1 cellular context compared by ENCODE assay signal in the genomic region with DNA sequence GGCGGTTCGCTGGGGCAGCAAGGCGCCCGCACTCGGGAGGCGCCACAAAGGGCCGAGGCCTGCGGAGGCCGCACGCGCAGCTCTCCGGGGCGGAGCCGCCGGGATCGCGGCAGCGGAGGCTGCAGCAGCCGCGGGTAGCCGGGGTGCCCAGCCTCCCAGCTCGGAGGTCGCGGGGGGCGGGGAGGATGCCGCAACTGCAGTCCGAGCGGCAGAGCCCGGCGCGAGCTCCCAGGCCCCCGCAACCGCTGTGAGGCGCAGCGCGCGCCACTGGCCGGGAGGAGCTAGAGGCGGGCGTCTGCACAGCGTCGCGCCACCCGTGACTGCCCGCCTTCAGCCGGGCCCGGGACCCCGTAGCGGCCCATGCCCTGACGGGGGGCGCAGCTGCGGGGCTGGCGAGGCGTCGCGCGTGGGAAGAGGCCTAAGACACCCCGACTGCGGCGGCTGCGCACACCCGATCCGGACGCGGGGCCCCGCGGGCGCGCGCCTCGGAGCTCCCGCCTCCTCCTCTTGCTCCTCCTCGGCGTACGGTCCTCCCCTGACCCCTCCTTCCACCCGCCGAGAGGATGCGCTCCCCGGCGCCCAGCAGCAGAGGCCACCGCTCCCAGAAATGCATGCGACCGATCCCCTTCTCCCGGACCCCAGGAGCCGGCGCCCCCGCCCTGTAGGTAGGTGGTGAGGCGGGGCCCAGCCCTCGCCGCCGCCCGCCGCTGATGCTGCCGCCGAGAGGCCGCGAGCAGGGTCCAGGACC.
TF ChIP-seq lines count a peak whose summit lies in the region.

A gene with protein sequence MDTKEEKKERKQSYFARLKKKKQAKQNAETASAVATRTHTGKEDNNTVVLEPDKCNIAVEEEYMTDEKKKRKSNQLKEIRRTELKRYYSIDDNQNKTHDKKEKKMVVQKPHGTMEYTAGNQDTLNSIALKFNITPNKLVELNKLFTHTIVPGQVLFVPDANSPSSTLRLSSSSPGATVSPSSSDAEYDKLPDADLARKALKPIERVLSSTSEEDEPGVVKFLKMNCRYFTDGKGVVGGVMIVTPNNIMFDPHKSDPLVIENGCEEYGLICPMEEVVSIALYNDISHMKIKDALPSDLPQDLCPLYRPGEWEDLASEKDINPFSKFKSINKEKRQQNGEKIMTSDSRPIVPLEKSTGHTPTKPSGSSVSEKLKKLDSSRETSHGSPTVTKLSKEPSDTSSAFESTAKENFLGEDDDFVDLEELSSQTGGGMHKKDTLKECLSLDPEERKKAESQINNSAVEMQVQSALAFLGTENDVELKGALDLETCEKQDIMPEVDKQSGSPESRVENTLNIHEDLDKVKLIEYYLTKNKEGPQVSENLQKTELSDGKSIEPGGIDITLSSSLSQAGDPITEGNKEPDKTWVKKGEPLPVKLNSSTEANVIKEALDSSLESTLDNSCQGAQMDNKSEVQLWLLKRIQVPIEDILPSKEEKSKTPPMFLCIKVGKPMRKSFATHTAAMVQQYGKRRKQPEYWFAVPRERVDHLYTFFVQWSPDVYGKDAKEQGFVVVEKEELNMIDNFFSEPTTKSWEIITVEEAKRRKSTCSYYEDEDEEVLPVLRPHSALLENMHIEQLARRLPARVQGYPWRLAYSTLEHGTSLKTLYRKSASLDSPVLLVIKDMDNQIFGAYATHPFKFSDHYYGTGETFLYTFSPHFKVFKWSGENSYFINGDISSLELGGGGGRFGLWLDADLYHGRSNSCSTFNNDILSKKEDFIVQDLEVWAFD (plus strand): TSS at position 558 of the 748 bp plus-strand sequence. CDS start 24,395 bp downstream, outside the sequence.

TF ChIP-seq in K562, 482 proteins besides CTCF, POLR2A, EP300 and RAD21 (continued from another document and continues in another):
- TF ChIP-seq NR4A1 (CRISPR knock-in tag; IDR thresholded peaks at IDR 0.05): no peak
- TF ChIP-seq NR4A1 (tag; IDR thresholded peaks at IDR 0.05): peak; percentile 45; the same call in 1 of the 2 replicates
- TF ChIP-seq MYBL2 (IDR thresholded peaks at IDR 0.05; ENCODE audit: low read depth): no peak
- TF ChIP-seq MYBL2 (CRISPR knock-in tag; IDR thresholded peaks at IDR 0.05; ENCODE audit: borderline replicate concordance): no peak
- TF ChIP-seq ELF2 (CRISPR knock-in tag; IDR thresholded peaks at IDR 0.05): 0 out of 2 replicates have a peak, but pooled peaks have one; percentile 19
- peak; percentile 54; the same call in 1 of the 2 replicates for TF ChIP-seq NR2C2 (CRISPR knock-in tag; IDR thresholded peaks at IDR 0.05)
- no peak for TF ChIP-seq NR2C2 (tag; IDR thresholded peaks at IDR 0.05)
- peak; percentile 94 for TF ChIP-seq CXXC5 (CRISPR knock-in tag; IDR thresholded peaks at IDR 0.05)
- TF ChIP-seq, protein P1, sequence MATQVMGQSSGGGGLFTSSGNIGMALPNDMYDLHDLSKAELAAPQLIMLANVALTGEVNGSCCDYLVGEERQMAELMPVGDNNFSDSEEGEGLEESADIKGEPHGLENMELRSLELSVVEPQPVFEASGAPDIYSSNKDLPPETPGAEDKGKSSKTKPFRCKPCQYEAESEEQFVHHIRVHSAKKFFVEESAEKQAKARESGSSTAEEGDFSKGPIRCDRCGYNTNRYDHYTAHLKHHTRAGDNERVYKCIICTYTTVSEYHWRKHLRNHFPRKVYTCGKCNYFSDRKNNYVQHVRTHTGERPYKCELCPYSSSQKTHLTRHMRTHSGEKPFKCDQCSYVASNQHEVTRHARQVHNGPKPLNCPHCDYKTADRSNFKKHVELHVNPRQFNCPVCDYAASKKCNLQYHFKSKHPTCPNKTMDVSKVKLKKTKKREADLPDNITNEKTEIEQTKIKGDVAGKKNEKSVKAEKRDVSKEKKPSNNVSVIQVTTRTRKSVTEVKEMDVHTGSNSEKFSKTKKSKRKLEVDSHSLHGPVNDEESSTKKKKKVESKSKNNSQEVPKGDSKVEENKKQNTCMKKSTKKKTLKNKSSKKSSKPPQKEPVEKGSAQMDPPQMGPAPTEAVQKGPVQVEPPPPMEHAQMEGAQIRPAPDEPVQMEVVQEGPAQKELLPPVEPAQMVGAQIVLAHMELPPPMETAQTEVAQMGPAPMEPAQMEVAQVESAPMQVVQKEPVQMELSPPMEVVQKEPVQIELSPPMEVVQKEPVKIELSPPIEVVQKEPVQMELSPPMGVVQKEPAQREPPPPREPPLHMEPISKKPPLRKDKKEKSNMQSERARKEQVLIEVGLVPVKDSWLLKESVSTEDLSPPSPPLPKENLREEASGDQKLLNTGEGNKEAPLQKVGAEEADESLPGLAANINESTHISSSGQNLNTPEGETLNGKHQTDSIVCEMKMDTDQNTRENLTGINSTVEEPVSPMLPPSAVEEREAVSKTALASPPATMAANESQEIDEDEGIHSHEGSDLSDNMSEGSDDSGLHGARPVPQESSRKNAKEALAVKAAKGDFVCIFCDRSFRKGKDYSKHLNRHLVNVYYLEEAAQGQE (CRISPR knock-in tag; IDR thresholded peaks at IDR 0.05; ENCODE audit: low read depth): peak; percentile 67; the same call in 1 of the 2 replicates
- peak; percentile 57; the same call in 1 of the 2 replicates for TF ChIP-seq RB1 (IDR thresholded peaks at IDR 0.05; ENCODE audit: low read depth)
- TF ChIP-seq E2F3 (CRISPR knock-in tag; IDR thresholded peaks at IDR 0.05): peak; percentile 38; the same call in 1 of the 2 replicates
- TF ChIP-seq EZH2 (IDR thresholded peaks at IDR 0.05; ENCODE audit: borderline replicate concordance, low read depth, low read length): no peak
- TF ChIP-seq ZNF282 (CRISPR knock-in tag; IDR thresholded peaks at IDR 0.05): peak; percentile 80; the same call in 1 of the 2 replicates
- peak in 1 of 3 experiments; percentile 27 for TF ChIP-seq YY1 (IDR thresholded peaks at IDR 0.05; ENCODE audit: borderline replicate concordance in 1 of 3, control insufficient read depth in 1 of 3, extremely low read depth in 1 of 3, insufficient read depth in 3 of 3, insufficient read length in 1 of 3, insufficient replicate concordance in 2 of 3, low read depth in 1 of 3, low read length in 2 of 3)
- TF ChIP-seq POLR2G (IDR thresholded peaks at IDR 0.05; ENCODE audit: low read depth, low read length): peak; percentile 85
- TF ChIP-seq, protein P2, sequence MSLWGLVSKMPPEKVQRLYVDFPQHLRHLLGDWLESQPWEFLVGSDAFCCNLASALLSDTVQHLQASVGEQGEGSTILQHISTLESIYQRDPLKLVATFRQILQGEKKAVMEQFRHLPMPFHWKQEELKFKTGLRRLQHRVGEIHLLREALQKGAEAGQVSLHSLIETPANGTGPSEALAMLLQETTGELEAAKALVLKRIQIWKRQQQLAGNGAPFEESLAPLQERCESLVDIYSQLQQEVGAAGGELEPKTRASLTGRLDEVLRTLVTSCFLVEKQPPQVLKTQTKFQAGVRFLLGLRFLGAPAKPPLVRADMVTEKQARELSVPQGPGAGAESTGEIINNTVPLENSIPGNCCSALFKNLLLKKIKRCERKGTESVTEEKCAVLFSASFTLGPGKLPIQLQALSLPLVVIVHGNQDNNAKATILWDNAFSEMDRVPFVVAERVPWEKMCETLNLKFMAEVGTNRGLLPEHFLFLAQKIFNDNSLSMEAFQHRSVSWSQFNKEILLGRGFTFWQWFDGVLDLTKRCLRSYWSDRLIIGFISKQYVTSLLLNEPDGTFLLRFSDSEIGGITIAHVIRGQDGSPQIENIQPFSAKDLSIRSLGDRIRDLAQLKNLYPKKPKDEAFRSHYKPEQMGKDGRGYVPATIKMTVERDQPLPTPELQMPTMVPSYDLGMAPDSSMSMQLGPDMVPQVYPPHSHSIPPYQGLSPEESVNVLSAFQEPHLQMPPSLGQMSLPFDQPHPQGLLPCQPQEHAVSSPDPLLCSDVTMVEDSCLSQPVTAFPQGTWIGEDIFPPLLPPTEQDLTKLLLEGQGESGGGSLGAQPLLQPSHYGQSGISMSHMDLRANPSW (CRISPR knock-in tag; IDR thresholded peaks at IDR 0.05): no peak
- no peak for TF ChIP-seq MAFK (IDR thresholded peaks at IDR 0.05; ENCODE audit: low read length)
- TF ChIP-seq EWSR1 (IDR thresholded peaks at IDR 0.05; ENCODE audit: borderline replicate concordance, low read depth, partially characterized antibody): no peak
- no peak for TF ChIP-seq ZNF445 (CRISPR knock-in tag; IDR thresholded peaks at IDR 0.05; ENCODE audit: low read depth)
- TF ChIP-seq RBM22 (IDR thresholded peaks at IDR 0.05; ENCODE audit: low read depth, low read length, poor library complexity, severe bottlenecking): peak; percentile 34
- peak; percentile 7 for TF ChIP-seq MYC (IDR thresholded peaks at IDR 0.05; ENCODE audit: low read depth, low read length)
- TF ChIP-seq MYC (CRISPR knock-in tag; IDR thresholded peaks at IDR 0.05; ENCODE audit: borderline replicate concordance, low read depth): no peak
- TF ChIP-seq, protein P3, sequence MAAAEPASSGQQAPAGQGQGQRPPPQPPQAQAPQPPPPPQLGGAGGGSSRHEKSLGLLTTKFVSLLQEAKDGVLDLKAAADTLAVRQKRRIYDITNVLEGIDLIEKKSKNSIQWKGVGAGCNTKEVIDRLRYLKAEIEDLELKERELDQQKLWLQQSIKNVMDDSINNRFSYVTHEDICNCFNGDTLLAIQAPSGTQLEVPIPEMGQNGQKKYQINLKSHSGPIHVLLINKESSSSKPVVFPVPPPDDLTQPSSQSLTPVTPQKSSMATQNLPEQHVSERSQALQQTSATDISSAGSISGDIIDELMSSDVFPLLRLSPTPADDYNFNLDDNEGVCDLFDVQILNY (CRISPR knock-in tag; IDR thresholded peaks at IDR 0.05): 0 out of 2 replicates have a peak, but pooled peaks have one; percentile 64
- TF ChIP-seq NR3C1 (CRISPR knock-in tag; IDR thresholded peaks at IDR 0.05): peak; percentile 57; the same call in 1 of the 2 replicates
- TF ChIP-seq CBX2 (IDR thresholded peaks at IDR 0.05; ENCODE audit: insufficient read depth, low read length, poor library complexity, severe bottlenecking): no peak
- no peak for TF ChIP-seq KDM4B (IDR thresholded peaks at IDR 0.05; ENCODE audit: borderline replicate concordance in 2 of 2, low read depth in 1 of 2)
- no peak for TF ChIP-seq SETDB1 (IDR thresholded peaks at IDR 0.05; ENCODE audit: low read length)
- peak; percentile 88 for TF ChIP-seq CTBP1 (IDR thresholded peaks at IDR 0.05; ENCODE audit: borderline replicate concordance)
- peak; percentile 98 for TF ChIP-seq RBBP5 (IDR thresholded peaks at IDR 0.05; ENCODE audit: borderline replicate concordance, insufficient read depth, low read length, poor library complexity, severe bottlenecking)
- no peak for TF ChIP-seq ZNF668 (CRISPR knock-in tag; IDR thresholded peaks at IDR 0.05)
- TF ChIP-seq HNRNPLL (IDR thresholded peaks at IDR 0.05; ENCODE audit: low read depth, low read length, poor library complexity, severe bottlenecking): peak; percentile 48
- no peak for TF ChIP-seq ZNF408 (CRISPR knock-in tag; IDR thresholded peaks at IDR 0.05; ENCODE audit: low read depth)
- TF ChIP-seq, protein P4, sequence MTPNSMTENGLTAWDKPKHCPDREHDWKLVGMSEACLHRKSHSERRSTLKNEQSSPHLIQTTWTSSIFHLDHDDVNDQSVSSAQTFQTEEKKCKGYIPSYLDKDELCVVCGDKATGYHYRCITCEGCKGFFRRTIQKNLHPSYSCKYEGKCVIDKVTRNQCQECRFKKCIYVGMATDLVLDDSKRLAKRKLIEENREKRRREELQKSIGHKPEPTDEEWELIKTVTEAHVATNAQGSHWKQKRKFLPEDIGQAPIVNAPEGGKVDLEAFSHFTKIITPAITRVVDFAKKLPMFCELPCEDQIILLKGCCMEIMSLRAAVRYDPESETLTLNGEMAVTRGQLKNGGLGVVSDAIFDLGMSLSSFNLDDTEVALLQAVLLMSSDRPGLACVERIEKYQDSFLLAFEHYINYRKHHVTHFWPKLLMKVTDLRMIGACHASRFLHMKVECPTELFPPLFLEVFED (CRISPR knock-in tag; conservative IDR thresholded peaks at IDR 0.05): no peak
- TF ChIP-seq MAZ (CRISPR knock-in tag; conservative IDR thresholded peaks at IDR 0.05 in 1 of 2, IDR thresholded peaks at IDR 0.05 in 1 of 2): peak; percentile 84 to 85; a peak in 3 of 4 replicates
- TF ChIP-seq, protein P5, sequence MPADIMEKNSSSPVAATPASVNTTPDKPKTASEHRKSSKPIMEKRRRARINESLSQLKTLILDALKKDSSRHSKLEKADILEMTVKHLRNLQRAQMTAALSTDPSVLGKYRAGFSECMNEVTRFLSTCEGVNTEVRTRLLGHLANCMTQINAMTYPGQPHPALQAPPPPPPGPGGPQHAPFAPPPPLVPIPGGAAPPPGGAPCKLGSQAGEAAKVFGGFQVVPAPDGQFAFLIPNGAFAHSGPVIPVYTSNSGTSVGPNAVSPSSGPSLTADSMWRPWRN (IDR thresholded peaks at IDR 0.05; ENCODE audit: low read depth): no peak
- TF ChIP-seq, protein P6, sequence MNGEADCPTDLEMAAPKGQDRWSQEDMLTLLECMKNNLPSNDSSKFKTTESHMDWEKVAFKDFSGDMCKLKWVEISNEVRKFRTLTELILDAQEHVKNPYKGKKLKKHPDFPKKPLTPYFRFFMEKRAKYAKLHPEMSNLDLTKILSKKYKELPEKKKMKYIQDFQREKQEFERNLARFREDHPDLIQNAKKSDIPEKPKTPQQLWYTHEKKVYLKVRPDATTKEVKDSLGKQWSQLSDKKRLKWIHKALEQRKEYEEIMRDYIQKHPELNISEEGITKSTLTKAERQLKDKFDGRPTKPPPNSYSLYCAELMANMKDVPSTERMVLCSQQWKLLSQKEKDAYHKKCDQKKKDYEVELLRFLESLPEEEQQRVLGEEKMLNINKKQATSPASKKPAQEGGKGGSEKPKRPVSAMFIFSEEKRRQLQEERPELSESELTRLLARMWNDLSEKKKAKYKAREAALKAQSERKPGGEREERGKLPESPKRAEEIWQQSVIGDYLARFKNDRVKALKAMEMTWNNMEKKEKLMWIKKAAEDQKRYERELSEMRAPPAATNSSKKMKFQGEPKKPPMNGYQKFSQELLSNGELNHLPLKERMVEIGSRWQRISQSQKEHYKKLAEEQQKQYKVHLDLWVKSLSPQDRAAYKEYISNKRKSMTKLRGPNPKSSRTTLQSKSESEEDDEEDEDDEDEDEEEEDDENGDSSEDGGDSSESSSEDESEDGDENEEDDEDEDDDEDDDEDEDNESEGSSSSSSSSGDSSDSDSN (IDR thresholded peaks at IDR 0.05; ENCODE audit: borderline replicate concordance in 1 of 2, low read depth in 2 of 2, low read length in 2 of 2): peak; percentile 60 to 70; a peak in 2 of 4 replicates
- TF ChIP-seq ZNF41 (CRISPR knock-in tag; conservative IDR thresholded peaks at IDR 0.05): peak; percentile 51; the same call in 1 of the 2 replicates
- no peak for TF ChIP-seq HMG20B (CRISPR knock-in tag; IDR thresholded peaks at IDR 0.05)
- no peak for TF ChIP-seq ZNF347 (CRISPR knock-in tag; IDR thresholded peaks at IDR 0.05; ENCODE audit: low read depth)
- TF ChIP-seq SNRNP70 (optimal IDR thresholded peaks at IDR 0.05; ENCODE audit: low read depth, low read length): no peak
- TF ChIP-seq ARHGAP35 (IDR thresholded peaks at IDR 0.05; ENCODE audit: partially characterized antibody): no peak
- TF ChIP-seq TBP (optimal IDR thresholded peaks at IDR 0.05; ENCODE audit: low read depth, low read length): peak; percentile 61
- 0 out of 2 replicates have a peak, but pooled peaks have one; percentile 27 for TF ChIP-seq ZNF75A (CRISPR knock-in tag; IDR thresholded peaks at IDR 0.05)
- no peak for TF ChIP-seq ZNF695 (CRISPR knock-in tag; IDR thresholded peaks at IDR 0.05)
